In genomic region chr18:22663378-22663777, GRCh38 we compare ENCODE assay signal across 29 cellular contexts.
"Had no signal": no experiment of that assay in that cellular context is flagged by ENCODE, and none has a peak within 500 bp of the region (broad histone marks: within the 10 kb centered on the region; RNA-seq: fewer than 3 reads in every experiment).

No MANE protein-coding gene starts in this region.

- ATAC-seq: stimulated activated effector memory CD8-positive, alpha-beta T cell treated with anti-CD3 and anti-CD28 coated beads, Interleukin-12 subunit alpha, Interleukin-12 subunit beta, amount 100 ng/mL, for 72 hours; stimulated activated memory B cell treated with anti-CD40 and anti-IgM and Interleukin-4, amounts not matched to agents 10 μg/mL and 1 μg/mL and 100 μg/mL, for 72 hours; stimulated activated naive B cell treated with anti-CD40 and anti-IgM and Interleukin-4, amounts not matched to agents 10 μg/mL and 1 μg/mL and 100 μg/mL, for 72 hours; stimulated activated naive CD8-positive, alpha-beta T cell treated with anti-CD3 and anti-CD28 coated beads, Interleukin-15, amount 100 ng/mL, for 72 hours; stimulated activated naive CD8-positive, alpha-beta T cell treated with anti-CD3 and anti-CD28 coated beads, Interleukin-15, Interleukin-2, amounts not matched to agents 100 U/mL and 50 U/mL, for 24 hours; upper lobe of right lung had no signal

- FAIRE-seq: urothelium cell line had no signal

- H3K36me3 ChIP-seq: stomach, suprapubic skin, thoracic aorta, thyroid gland, tibial artery, tibial nerve, transverse colon, upper lobe of left lung, upper lobe of right lung, uterus, vagina had no signal

- H3K27ac ChIP-seq: stomach, suprapubic skin, testis, thoracic aorta, thyroid gland, tibial artery, tibial nerve, transverse colon, upper lobe of left lung, upper lobe of right lung, uterus, vagina had no signal

- H3K4me3 Mint-ChIP-seq: stimulated activated effector memory CD8-positive, alpha-beta T cell treated with anti-CD3 and anti-CD28 coated beads, Interleukin-12 subunit alpha, Interleukin-12 subunit beta, amount 100 ng/mL, for 72 hours; stimulated activated memory B cell treated with anti-CD40 and anti-IgM and Interleukin-4, amounts not matched to agents 10 μg/mL and 1 μg/mL and 100 μg/mL, for 72 hours; stimulated activated naive B cell treated with anti-CD40 and anti-IgM and Interleukin-4, amounts not matched to agents 10 μg/mL and 1 μg/mL and 100 μg/mL, for 72 hours; stimulated activated naive CD8-positive, alpha-beta T cell treated with anti-CD3 and anti-CD28 coated beads, Interleukin-15, amount 100 ng/mL, for 72 hours; stimulated activated naive CD8-positive, alpha-beta T cell treated with anti-CD3 and anti-CD28 coated beads, Interleukin-15, Interleukin-2, amounts not matched to agents 100 ng/mL and 50 ng/mL, for 24 hours; type B pancreatic cell had no signal

- H3K27ac Mint-ChIP-seq: stimulated activated effector memory CD8-positive, alpha-beta T cell treated with anti-CD3 and anti-CD28 coated beads, Interleukin-12 subunit alpha, Interleukin-12 subunit beta, amount 100 ng/mL, for 72 hours; stimulated activated memory B cell treated with anti-CD40 and anti-IgM and Interleukin-4, amounts not matched to agents 10 μg/mL and 1 μg/mL and 100 μg/mL, for 72 hours; stimulated activated naive B cell treated with anti-CD40 and anti-IgM and Interleukin-4, amounts not matched to agents 10 μg/mL and 1 μg/mL and 100 μg/mL, for 72 hours; stimulated activated naive CD8-positive, alpha-beta T cell treated with anti-CD3 and anti-CD28 coated beads, Interleukin-15, amount 100 ng/mL, for 72 hours; stimulated activated naive CD8-positive, alpha-beta T cell treated with anti-CD3 and anti-CD28 coated beads, Interleukin-15, Interleukin-2, amounts not matched to agents 100 ng/mL and 50 ng/mL, for 24 hours; type B pancreatic cell had no signal

- H3K4me1 Mint-ChIP-seq: stimulated activated effector memory CD8-positive, alpha-beta T cell treated with anti-CD3 and anti-CD28 coated beads, Interleukin-12 subunit alpha, Interleukin-12 subunit beta, amount 100 ng/mL, for 72 hours; stimulated activated memory B cell treated with anti-CD40 and anti-IgM and Interleukin-4, amounts not matched to agents 10 μg/mL and 1 μg/mL and 100 μg/mL, for 72 hours; stimulated activated naive B cell treated with anti-CD40 and anti-IgM and Interleukin-4, amounts not matched to agents 10 μg/mL and 1 μg/mL and 100 μg/mL, for 72 hours; stimulated activated naive CD8-positive, alpha-beta T cell treated with anti-CD3 and anti-CD28 coated beads, Interleukin-15, amount 100 ng/mL, for 72 hours had no signal

- H3K9me3 ChIP-seq: testis, thyroid gland had no signal

- H3K36me3 Mint-ChIP-seq: stimulated activated effector memory CD8-positive, alpha-beta T cell treated with anti-CD3 and anti-CD28 coated beads, Interleukin-12 subunit alpha, Interleukin-12 subunit beta, amount 100 ng/mL, for 72 hours; type B pancreatic cell had no signal

- H3K4me1 ChIP-seq: suprapubic skin, testis, thyroid gland, tibial nerve, upper lobe of left lung, upper lobe of right lung, vagina had no signal

- H3K27me3 Mint-ChIP-seq: stimulated activated memory B cell treated with anti-CD40 and anti-IgM and Interleukin-4, amounts not matched to agents 10 μg/mL and 1 μg/mL and 100 μg/mL, for 72 hours; stimulated activated naive B cell treated with anti-CD40 and anti-IgM and Interleukin-4, amounts not matched to agents 10 μg/mL and 1 μg/mL and 100 μg/mL, for 72 hours; stimulated activated naive CD8-positive, alpha-beta T cell treated with anti-CD3 and anti-CD28 coated beads, Interleukin-15, amount 100 ng/mL, for 72 hours; stimulated activated naive CD8-positive, alpha-beta T cell treated with anti-CD3 and anti-CD28 coated beads, Interleukin-15, Interleukin-2, amounts not matched to agents 100 ng/mL and 50 ng/mL, for 24 hours; type B pancreatic cell had no signal

- H3K4me3 ChIP-seq: stomach, suprapubic skin, testis, thoracic aorta, thyroid gland, tibial artery, tibial nerve, transverse colon, upper lobe of left lung, upper lobe of right lung, uterus, vagina had no signal

- DNase-seq: stimulated activated CD4-positive, alpha-beta T cell treated with anti-CD3 and anti-CD28 coated beads, Interleukin-2, amount 100 ng/mL, for 48 hours; stimulated activated CD4-positive, alpha-beta T cell treated with anti-CD3 and anti-CD28 coated beads, Interleukin-4, amount 100 ng/mL, for 1 hour; stimulated activated CD4-positive, alpha-beta T cell treated with anti-CD3 and anti-CD28 coated beads, Interleukin-4, amount 100 ng/mL, for 24 hours; stimulated activated CD4-positive, alpha-beta T cell treated with anti-CD3 and anti-CD28 coated beads, Interleukin-4, amount 100 ng/mL, for 4 hours; stimulated activated CD8-positive, alpha-beta memory T cell treated with anti-CD3 and anti-CD28 coated beads, Interleukin-4, amount 100 ng/mL, for 48 hours; stimulated activated naive B cell treated with anti-CD40 and anti-IgM and Interleukin-4, amounts not matched to agents 10 μg/mL and 1 μg/mL and 100 μg/mL, for 72 hours; stimulated activated naive CD4-positive, alpha-beta T cell; stimulated activated naive CD4-positive, alpha-beta T cell treated with Interleukin-2 at 50 U/mL for 16 hours; stimulated activated naive CD8-positive, alpha-beta T cell treated with anti-CD3 and anti-CD28 coated beads, Interleukin-15, amount 100 ng/mL, for 72 hours; stimulated activated naive CD8-positive, alpha-beta T cell treated with anti-CD3 and anti-CD28 coated beads, Interleukin-15, Interleukin-2, amounts not matched to agents 100 U/mL and 50 U/mL, for 24 hours; stomach; substantia nigra; testis; thyroid gland; tibial artery; transverse colon; trophoblast cell; upper lobe of left lung; upper lobe of right lung; uterus had no signal

- H3K27me3 ChIP-seq: stomach, suprapubic skin, testis, thyroid gland, tibial artery, tibial nerve, transverse colon, upper lobe of left lung, upper lobe of right lung, uterus, vagina had no signal
